ENCODE assay signal across 7 cellular contexts in genomic region chr20:53047203-53047602, GRCh38.
"Had no signal": no experiment of that assay in that cellular context is flagged by ENCODE, and none has a peak within 500 bp of the region (broad histone marks: within the 10 kb centered on the region; RNA-seq: fewer than 3 reads in every experiment).

No MANE protein-coding gene starts in this region.

- H3K9me3 Mint-ChIP-seq: GM23338 had no signal

- DNase-seq: H7, HFFc6 had no signal

- H3K4me2 ChIP-seq: GM23338 had no signal

- H2AFZ ChIP-seq: GM23338 had no signal

- ATAC-seq: GM23338, HCT116 had no signal

- H3K4me3 Mint-ChIP-seq: GM23338, HFFc6, IgD-negative memory B cell had no signal

- H3K4me3 ChIP-seq: GM23338, HAP-1 had no signal

- H3K36me3 ChIP-seq: HAP-1 had no signal

- H3K27ac Mint-ChIP-seq: GM23338, HFFc6 had no signal

- H3K4me1 Mint-ChIP-seq: GM23338, IgD-negative memory B cell had no signal

- H3K9me3 ChIP-seq: HAP-1 had no signal

- H3K27ac ChIP-seq: HL-60 had no signal

- H3K4me1 ChIP-seq: HAP-1 had no signal
